In genomic region chr6:113564401-113565161, GRCh38 we compare ENCODE assay signal across 8 cellular contexts.
DNase-seq lines count a peak whose midpoint lies in the region; ATAC-seq and TF ChIP-seq lines count a peak whose summit lies in the region.

No MANE protein-coding gene starts in this region.

- BruUV-seq in PC-3 (replicated peaks; lab: Mats Ljungman, UMichigan), result no TSS peak

- DNase-seq in esophagus squamous epithelium (lab: John Stamatoyannopoulos, UW) (peak; percentile 14), mucosa of gallbladder (ENCODE audit: low spot score) (peak; percentile 88), aorta (peak; percentile 82 to 83), PC-3 (no peak), Kasumi-1 (lab: John Stamatoyannopoulos, UW) (no peak)

- peaks cover 40% of the 10 kb centered on the region for H3K4me1 ChIP-seq in OCI-LY3 (ENCODE audit: low read length)
- no peaks in the 10 kb centered on the region for H3K4me1 ChIP-seq in esophagus squamous epithelium
- no peaks in the 10 kb centered on the region for H3K4me1 ChIP-seq in aorta (ENCODE audit: control insufficient read depth in 1 of 2, insufficient read depth in 2 of 2, low read length in 2 of 2)
- peaks cover 21% of the 10 kb centered on the region for H3K4me1 ChIP-seq in PC-3 (ENCODE audit: insufficient read depth, low read length)

- H3K27me3 ChIP-seq in OCI-LY3 (ENCODE audit: low read depth, low read length) (no peaks in the 10 kb centered on the region), esophagus squamous epithelium (no peaks in the 10 kb centered on the region), aorta (ENCODE audit: control insufficient read depth in 1 of 2, insufficient read depth in 2 of 2, low read length in 1 of 2) (no peaks in the 10 kb centered on the region), PC-3 (ENCODE audit: low read length) (no peaks in the 10 kb centered on the region)

- H3K27ac ChIP-seq in OCI-LY3 (ENCODE audit: low read length) (peak overlapping the region; percentile 22), esophagus squamous epithelium (peak overlapping the region; percentile 37 to 68 (median 58)), aorta (ENCODE audit: low read depth in 1 of 2, low read length in 2 of 2) (no peak overlapping the region), PC-3 (ENCODE audit: low read length) (no peak overlapping the region)

- no peak for TF ChIP-seq CTCF in OCI-LY3 (IDR thresholded peaks at IDR 0.05; ENCODE audit: low read depth, low read length)
- no peak for TF ChIP-seq CTCF in esophagus squamous epithelium (IDR thresholded peaks at IDR 0.05)
- TF ChIP-seq CTCF in PC-3 (conservative IDR thresholded peaks at IDR 0.05; ENCODE audit: low read depth, low read length), result no peak

- H3K9me3 ChIP-seq in OCI-LY3 (ENCODE audit: insufficient read depth, low read length) (no peaks in the 10 kb centered on the region), esophagus squamous epithelium (no peaks in the 10 kb centered on the region), aorta (ENCODE audit: control insufficient read depth, low read length) (no peaks in the 10 kb centered on the region), PC-3 (ENCODE audit: low read length) (no peaks in the 10 kb centered on the region)

- no peaks in the 10 kb centered on the region for H3F3A ChIP-seq in PC-3 (ENCODE audit: low read length, unreplicated experiment)

- intact Hi-C loops in esophagus squamous epithelium (cut with DNase I) (no loop called here), aorta (cut with DNase I) (no loop called here), PC-3 (cut with micrococcal nuclease) (loop anchor here (5.0 to 10.0 kb wide), 2 partner anchors 152 to 290 kb away; partner anchors contain the start of gene MARCKS)

- 54 to 60% methylated on average over 11 to 18 of the region's 22 CpGs for WGBS in esophagus squamous epithelium, 2 donors
- WGBS in aorta, 2 donors, result 26 to 31% methylated on average over 22 of the region's 22 CpGs

- H3K9ac ChIP-seq in OCI-LY3 (ENCODE audit: low read length), result peak overlapping the region; percentile 66
- H3K9ac ChIP-seq in PC-3 (ENCODE audit: low read length), result no peak overlapping the region

- no peaks in the 10 kb centered on the region for H3K9me2 ChIP-seq in PC-3 (replicated peaks; ENCODE audit: low read length)

- ATAC-seq in GM18870 (IDR thresholded peaks at IDR 0.05; ENCODE audit: unreplicated experiment) (peak; percentile 81), HG03469 (IDR thresholded peaks at IDR 0.05; ENCODE audit: unreplicated experiment) (peak; percentile 39), aorta (ENCODE audit: low FRiP score) (peak; percentile 73), PC-3 (no peak)

- no peaks in the 10 kb centered on the region for H3K79me2 ChIP-seq in OCI-LY3 (ENCODE audit: low read length)
- H3K79me2 ChIP-seq in PC-3 (ENCODE audit: low read length), result no peaks in the 10 kb centered on the region

- peak overlapping the region; percentile 99 for H3K4me2 ChIP-seq in OCI-LY3 (ENCODE audit: low read length)
- H3K4me2 ChIP-seq in PC-3 (ENCODE audit: low read length), result no peak overlapping the region

- H3K4me3 ChIP-seq in OCI-LY3 (ENCODE audit: low read length) (peak overlapping the region; percentile 82), esophagus squamous epithelium (peak overlapping the region in 3 of 4 donors; percentile 13 to 54 (median 19)), aorta (ENCODE audit: low read length in 2 of 2) (no peak overlapping the region), PC-3 (ENCODE audit: low read length) (no peak overlapping the region)

- H3K36me3 ChIP-seq in OCI-LY3 (replicated peaks; ENCODE audit: low read depth, low read length) (no peaks in the 10 kb centered on the region), esophagus squamous epithelium (no peaks in the 10 kb centered on the region), aorta (ENCODE audit: control insufficient read depth in 1 of 2, insufficient read depth in 2 of 2, low read length in 1 of 2) (no peaks in the 10 kb centered on the region), PC-3 (ENCODE audit: low read depth, low read length) (no peaks in the 10 kb centered on the region)

- no peak for TF ChIP-seq POLR2A in esophagus squamous epithelium (IDR thresholded peaks at IDR 0.05)

- H4K20me1 ChIP-seq in OCI-LY3 (ENCODE audit: insufficient read depth, low read length) (no peaks in the 10 kb centered on the region), PC-3 (ENCODE audit: low read length) (no peaks in the 10 kb centered on the region)

- peak overlapping the region; percentile 90 for H2AFZ ChIP-seq in OCI-LY3 (ENCODE audit: low read depth, low read length)
- no peak overlapping the region for H2AFZ ChIP-seq in PC-3 (ENCODE audit: low read length)

- POLR2A ChIA-PET in PC-3 (lab: Charles Lee; ENCODE audit: unreplicated experiment), result no interaction called here

- CTCF ChIA-PET in PC-3 (lab: Charles Lee), result no interaction called here

Comparison
In these comparisons a context has a peak if more than half of its experiments do, and no peak if none do; other contexts are left out.
1. H3K27ac ChIP-seq: peak in OCI-LY3 (single experiment) and esophagus squamous epithelium (4 of 4); none in aorta (0 of 2) and PC-3 (single experiment).
2. H3K4me3 ChIP-seq: peak in OCI-LY3 (single experiment) and esophagus squamous epithelium (3 of 4); none in aorta (0 of 2) and PC-3 (single experiment).
3. DNase-seq: peak in esophagus squamous epithelium (single experiment), mucosa of gallbladder (single experiment) and aorta (2 of 2); none in PC-3 (single experiment) and Kasumi-1 (0 of 2).